1 cellular context compared by ENCODE assay signal in the genomic region with DNA sequence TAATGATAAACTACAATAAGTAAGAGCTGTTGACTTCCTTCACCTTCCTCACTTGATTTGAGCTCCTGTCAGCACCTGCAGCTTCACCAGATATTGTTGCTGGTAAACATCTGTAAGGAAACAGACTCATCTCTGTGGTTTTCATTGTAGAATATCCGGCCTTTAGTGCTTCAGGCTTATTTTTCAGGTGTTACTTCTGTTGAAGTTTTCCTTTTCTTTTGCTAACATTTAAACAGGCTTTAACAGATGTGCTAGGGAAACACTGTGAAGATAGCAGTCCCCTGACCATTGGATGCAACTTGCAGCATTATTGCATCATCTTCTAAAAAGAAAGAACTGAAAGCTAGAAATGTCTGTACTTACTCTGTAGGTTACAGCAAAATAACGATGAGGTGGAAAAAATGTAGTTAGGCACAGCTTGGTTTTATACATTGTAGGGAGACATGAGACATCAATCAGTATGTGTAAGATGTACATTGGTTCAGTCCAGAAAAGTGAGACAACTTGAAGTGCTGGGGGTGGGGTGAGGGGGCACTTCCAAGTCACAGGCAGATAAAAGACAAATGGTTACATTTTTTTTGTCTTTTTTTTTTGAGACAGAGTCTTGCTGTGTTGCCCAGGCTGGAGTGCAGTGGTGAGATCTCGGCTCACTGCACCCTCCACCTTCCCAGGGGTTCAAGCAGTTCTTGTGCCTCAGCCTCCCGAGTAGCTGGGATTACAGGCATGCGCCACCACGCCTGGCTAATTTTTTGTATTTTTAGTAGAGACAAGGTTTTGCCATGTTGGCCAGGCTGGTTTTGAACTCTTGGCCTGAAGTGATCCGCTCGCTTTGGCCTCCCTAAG.
TF ChIP-seq lines count a peak whose summit lies in the region.

No MANE protein-coding gene starts in this region.

TF ChIP-seq in K562, 482 proteins besides CTCF, POLR2A, EP300 and RAD21 (continued from another document):
- TF ChIP-seq, protein P1, sequence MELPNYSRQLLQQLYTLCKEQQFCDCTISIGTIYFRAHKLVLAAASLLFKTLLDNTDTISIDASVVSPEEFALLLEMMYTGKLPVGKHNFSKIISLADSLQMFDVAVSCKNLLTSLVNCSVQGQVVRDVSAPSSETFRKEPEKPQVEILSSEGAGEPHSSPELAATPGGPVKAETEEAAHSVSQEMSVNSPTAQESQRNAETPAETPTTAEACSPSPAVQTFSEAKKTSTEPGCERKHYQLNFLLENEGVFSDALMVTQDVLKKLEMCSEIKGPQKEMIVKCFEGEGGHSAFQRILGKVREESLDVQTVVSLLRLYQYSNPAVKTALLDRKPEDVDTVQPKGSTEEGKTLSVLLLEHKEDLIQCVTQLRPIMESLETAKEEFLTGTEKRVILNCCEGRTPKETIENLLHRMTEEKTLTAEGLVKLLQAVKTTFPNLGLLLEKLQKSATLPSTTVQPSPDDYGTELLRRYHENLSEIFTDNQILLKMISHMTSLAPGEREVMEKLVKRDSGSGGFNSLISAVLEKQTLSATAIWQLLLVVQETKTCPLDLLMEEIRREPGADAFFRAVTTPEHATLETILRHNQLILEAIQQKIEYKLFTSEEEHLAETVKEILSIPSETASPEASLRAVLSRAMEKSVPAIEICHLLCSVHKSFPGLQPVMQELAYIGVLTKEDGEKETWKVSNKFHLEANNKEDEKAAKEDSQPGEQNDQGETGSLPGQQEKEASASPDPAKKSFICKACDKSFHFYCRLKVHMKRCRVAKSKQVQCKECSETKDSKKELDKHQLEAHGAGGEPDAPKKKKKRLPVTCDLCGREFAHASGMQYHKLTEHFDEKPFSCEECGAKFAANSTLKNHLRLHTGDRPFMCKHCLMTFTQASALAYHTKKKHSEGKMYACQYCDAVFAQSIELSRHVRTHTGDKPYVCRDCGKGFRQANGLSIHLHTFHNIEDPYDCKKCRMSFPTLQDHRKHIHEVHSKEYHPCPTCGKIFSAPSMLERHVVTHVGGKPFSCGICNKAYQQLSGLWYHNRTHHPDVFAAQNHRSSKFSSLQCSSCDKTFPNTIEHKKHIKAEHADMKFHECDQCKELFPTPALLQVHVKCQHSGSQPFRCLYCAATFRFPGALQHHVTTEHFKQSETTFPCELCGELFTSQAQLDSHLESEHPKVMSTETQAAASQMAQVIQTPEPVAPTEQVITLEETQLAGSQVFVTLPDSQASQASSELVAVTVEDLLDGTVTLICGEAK (IDR thresholded peaks at IDR 0.05), result peak; percentile 13; the same call in 1 of the 2 replicates
- TF ChIP-seq, protein P1 (CRISPR knock-in tag; IDR thresholded peaks at IDR 0.05), result no peak
- TF ChIP-seq RNF2 (IDR thresholded peaks at IDR 0.05) (no peak; the same call in 1 of the 2 replicates), CBX5 (IDR thresholded peaks at IDR 0.05; ENCODE audit: borderline replicate concordance, low read depth) (no peak), POLR2AphosphoS2 (IDR thresholded peaks at IDR 0.05; ENCODE audit: low read length) (no peak; the same call in 1 of the 2 replicates), HDAC1 (IDR thresholded peaks at IDR 0.05) (no peak), JUNB (CRISPR knock-in tag; conservative IDR thresholded peaks at IDR 0.05) (peak; percentile 65; the same call in 1 of the 2 replicates), STAT5B (CRISPR knock-in tag; IDR thresholded peaks at IDR 0.05) (peak; percentile 48; the same call in 1 of the 2 replicates), BRD4 (IDR thresholded peaks at IDR 0.05) (no peak; the same call in 1 of the 2 replicates), ZNF224 (CRISPR knock-in tag; IDR thresholded peaks at IDR 0.05) (no peak), HDAC2 (IDR thresholded peaks at IDR 0.05) (peak; percentile 70; the same call in 1 of the 2 replicates), ZNF584 (CRISPR knock-in tag; IDR thresholded peaks at IDR 0.05; ENCODE audit: low read depth) (peak; percentile 94), FIP1L1 (IDR thresholded peaks at IDR 0.05; ENCODE audit: low read depth, low read length, poor library complexity, severe bottlenecking) (no peak), ELF4 (CRISPR knock-in tag; IDR thresholded peaks at IDR 0.05) (0 out of 2 replicates have a peak, but pooled peaks have one; percentile 75), SMARCA4 (IDR thresholded peaks at IDR 0.05) (peak; percentile 89), PURB (CRISPR knock-in tag; IDR thresholded peaks at IDR 0.05; ENCODE audit: low read depth) (no peak), IFI16 (CRISPR knock-in tag; IDR thresholded peaks at IDR 0.05) (peak; percentile 68), CBX8 (IDR thresholded peaks at IDR 0.05; ENCODE audit: borderline replicate concordance, extremely low read depth, low read depth, low read length, poor library complexity, severe bottlenecking) (no peak), ZBTB17 (CRISPR knock-in tag; IDR thresholded peaks at IDR 0.05) (peak; percentile 34), HMG20B (CRISPR knock-in tag; IDR thresholded peaks at IDR 0.05) (no peak), RBFOX2 (IDR thresholded peaks at IDR 0.05; ENCODE audit: low read depth, low read length) (0 out of 2 replicates have a peak, but pooled peaks have one; percentile 36), ZNF644 (tag; IDR thresholded peaks at IDR 0.05; ENCODE audit: low read depth) (peak; percentile 29; the same call in 1 of the 2 replicates), ZNF785 (CRISPR knock-in tag; IDR thresholded peaks at IDR 0.05) (no peak), GTF2E2 (tag; IDR thresholded peaks at IDR 0.05) (peak; percentile 78), PTTG1 (tag; IDR thresholded peaks at IDR 0.05; ENCODE audit: low read depth) (peak; percentile 24), ZNF583 (CRISPR knock-in tag; IDR thresholded peaks at IDR 0.05) (peak; percentile 39; the same call in 1 of the 2 replicates), PHTF2 (CRISPR knock-in tag; IDR thresholded peaks at IDR 0.05) (0 out of 2 replicates have a peak, but pooled peaks have one; percentile 41), TEAD1 (CRISPR knock-in tag; IDR thresholded peaks at IDR 0.05) (peak in 1 of 2 experiments; percentile 16; a peak in 2 of 4 replicates), ZFP1 (CRISPR knock-in tag; IDR thresholded peaks at IDR 0.05) (no peak), EGR1 (conservative IDR thresholded peaks at IDR 0.05) (no peak), ZNF134 (CRISPR knock-in tag; conservative IDR thresholded peaks at IDR 0.05) (0 out of 2 replicates have a peak, but pooled peaks have one; percentile 7), SMARCC2 (IDR thresholded peaks at IDR 0.05; ENCODE audit: low read depth) (peak; percentile 63; the same call in 1 of the 2 replicates), ILK (tag; IDR thresholded peaks at IDR 0.05; ENCODE audit: borderline replicate concordance, low read depth) (no peak), ZNF586 (CRISPR knock-in tag; conservative IDR thresholded peaks at IDR 0.05) (0 out of 2 replicates have a peak, but pooled peaks have one; percentile 55), TAF7 (tag; IDR thresholded peaks at IDR 0.05) (0 out of 2 replicates have a peak, but pooled peaks have one; percentile 6), JUND (IDR thresholded peaks at IDR 0.05; ENCODE audit: borderline replicate concordance, low read depth, low read length) (peak; percentile 96), JUND (tag; IDR thresholded peaks at IDR 0.05; ENCODE audit: borderline replicate concordance, low read depth, low read length) (peak; percentile 93), FUS (optimal IDR thresholded peaks at IDR 0.05; ENCODE audit: low read depth, low read length) (no peak), CXXC5 (CRISPR knock-in tag; IDR thresholded peaks at IDR 0.05) (peak; percentile 72; the same call in 1 of the 2 replicates), ZNF121 (CRISPR knock-in tag; conservative IDR thresholded peaks at IDR 0.05) (peak; percentile 50)
- TF ChIP-seq, protein P2, sequence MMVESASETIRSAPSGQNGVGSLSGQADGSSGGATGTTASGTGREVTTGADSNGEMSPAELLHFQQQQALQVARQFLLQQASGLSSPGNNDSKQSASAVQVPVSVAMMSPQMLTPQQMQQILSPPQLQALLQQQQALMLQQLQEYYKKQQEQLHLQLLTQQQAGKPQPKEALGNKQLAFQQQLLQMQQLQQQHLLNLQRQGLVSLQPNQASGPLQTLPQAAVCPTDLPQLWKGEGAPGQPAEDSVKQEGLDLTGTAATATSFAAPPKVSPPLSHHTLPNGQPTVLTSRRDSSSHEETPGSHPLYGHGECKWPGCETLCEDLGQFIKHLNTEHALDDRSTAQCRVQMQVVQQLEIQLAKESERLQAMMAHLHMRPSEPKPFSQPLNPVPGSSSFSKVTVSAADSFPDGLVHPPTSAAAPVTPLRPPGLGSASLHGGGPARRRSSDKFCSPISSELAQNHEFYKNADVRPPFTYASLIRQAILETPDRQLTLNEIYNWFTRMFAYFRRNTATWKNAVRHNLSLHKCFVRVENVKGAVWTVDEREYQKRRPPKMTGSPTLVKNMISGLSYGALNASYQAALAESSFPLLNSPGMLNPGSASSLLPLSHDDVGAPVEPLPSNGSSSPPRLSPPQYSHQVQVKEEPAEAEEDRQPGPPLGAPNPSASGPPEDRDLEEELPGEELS (CRISPR knock-in tag; IDR thresholded peaks at IDR 0.05; ENCODE audit: borderline replicate concordance), result no peak
- TF ChIP-seq, protein P3, sequence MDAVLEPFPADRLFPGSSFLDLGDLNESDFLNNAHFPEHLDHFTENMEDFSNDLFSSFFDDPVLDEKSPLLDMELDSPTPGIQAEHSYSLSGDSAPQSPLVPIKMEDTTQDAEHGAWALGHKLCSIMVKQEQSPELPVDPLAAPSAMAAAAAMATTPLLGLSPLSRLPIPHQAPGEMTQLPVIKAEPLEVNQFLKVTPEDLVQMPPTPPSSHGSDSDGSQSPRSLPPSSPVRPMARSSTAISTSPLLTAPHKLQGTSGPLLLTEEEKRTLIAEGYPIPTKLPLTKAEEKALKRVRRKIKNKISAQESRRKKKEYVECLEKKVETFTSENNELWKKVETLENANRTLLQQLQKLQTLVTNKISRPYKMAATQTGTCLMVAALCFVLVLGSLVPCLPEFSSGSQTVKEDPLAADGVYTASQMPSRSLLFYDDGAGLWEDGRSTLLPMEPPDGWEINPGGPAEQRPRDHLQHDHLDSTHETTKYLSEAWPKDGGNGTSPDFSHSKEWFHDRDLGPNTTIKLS (IDR thresholded peaks at IDR 0.05; ENCODE audit: borderline replicate concordance, low read depth), result no peak
- TF ChIP-seq, protein P4, sequence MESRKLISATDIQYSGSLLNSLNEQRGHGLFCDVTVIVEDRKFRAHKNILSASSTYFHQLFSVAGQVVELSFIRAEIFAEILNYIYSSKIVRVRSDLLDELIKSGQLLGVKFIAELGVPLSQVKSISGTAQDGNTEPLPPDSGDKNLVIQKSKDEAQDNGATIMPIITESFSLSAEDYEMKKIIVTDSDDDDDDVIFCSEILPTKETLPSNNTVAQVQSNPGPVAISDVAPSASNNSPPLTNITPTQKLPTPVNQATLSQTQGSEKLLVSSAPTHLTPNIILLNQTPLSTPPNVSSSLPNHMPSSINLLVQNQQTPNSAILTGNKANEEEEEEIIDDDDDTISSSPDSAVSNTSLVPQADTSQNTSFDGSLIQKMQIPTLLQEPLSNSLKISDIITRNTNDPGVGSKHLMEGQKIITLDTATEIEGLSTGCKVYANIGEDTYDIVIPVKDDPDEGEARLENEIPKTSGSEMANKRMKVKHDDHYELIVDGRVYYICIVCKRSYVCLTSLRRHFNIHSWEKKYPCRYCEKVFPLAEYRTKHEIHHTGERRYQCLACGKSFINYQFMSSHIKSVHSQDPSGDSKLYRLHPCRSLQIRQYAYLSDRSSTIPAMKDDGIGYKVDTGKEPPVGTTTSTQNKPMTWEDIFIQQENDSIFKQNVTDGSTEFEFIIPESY (CRISPR knock-in tag; IDR thresholded peaks at IDR 0.05), result 0 out of 2 replicates have a peak, but pooled peaks have one; percentile 31
- TF ChIP-seq, protein P5, sequence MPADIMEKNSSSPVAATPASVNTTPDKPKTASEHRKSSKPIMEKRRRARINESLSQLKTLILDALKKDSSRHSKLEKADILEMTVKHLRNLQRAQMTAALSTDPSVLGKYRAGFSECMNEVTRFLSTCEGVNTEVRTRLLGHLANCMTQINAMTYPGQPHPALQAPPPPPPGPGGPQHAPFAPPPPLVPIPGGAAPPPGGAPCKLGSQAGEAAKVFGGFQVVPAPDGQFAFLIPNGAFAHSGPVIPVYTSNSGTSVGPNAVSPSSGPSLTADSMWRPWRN (IDR thresholded peaks at IDR 0.05; ENCODE audit: low read depth), result peak; percentile 35; the same call in 1 of the 2 replicates
- TF ChIP-seq, protein P6, sequence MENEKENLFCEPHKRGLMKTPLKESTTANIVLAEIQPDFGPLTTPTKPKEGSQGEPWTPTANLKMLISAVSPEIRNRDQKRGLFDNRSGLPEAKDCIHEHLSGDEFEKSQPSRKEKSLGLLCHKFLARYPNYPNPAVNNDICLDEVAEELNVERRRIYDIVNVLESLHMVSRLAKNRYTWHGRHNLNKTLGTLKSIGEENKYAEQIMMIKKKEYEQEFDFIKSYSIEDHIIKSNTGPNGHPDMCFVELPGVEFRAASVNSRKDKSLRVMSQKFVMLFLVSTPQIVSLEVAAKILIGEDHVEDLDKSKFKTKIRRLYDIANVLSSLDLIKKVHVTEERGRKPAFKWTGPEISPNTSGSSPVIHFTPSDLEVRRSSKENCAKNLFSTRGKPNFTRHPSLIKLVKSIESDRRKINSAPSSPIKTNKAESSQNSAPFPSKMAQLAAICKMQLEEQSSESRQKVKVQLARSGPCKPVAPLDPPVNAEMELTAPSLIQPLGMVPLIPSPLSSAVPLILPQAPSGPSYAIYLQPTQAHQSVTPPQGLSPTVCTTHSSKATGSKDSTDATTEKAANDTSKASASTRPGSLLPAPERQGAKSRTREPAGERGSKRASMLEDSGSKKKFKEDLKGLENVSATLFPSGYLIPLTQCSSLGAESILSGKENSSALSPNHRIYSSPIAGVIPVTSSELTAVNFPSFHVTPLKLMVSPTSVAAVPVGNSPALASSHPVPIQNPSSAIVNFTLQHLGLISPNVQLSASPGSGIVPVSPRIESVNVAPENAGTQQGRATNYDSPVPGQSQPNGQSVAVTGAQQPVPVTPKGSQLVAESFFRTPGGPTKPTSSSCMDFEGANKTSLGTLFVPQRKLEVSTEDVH (IDR thresholded peaks at IDR 0.05; ENCODE audit: low read depth, partially characterized antibody), result peak; percentile 22
